Comparison of ENCODE assay signal across 25 cellular contexts in genomic region chr7:130872341-130872740, GRCh38.
DNase-seq lines count a peak whose midpoint lies in the region; ATAC-seq, FAIRE-seq and TF ChIP-seq lines count a peak whose summit lies in the region.
"Had no signal": no experiment of that assay in that cellular context is flagged by ENCODE, and none has a peak within 500 bp of the region (broad histone marks: within the 10 kb centered on the region; RNA-seq: fewer than 3 reads in every experiment).

No MANE protein-coding gene starts in this region.

- POLR2A ChIA-PET in activated CD4-positive, alpha-beta T cell treated with anti-CD3 and anti-CD28 coated beads, Interleukin-2, amount 10 ng/mL, durations not matched to agents 7 days and 5 days (lab: Charles Lee) = no interaction called here

- peak overlapping the region; percentile 5 for H3K27ac Mint-ChIP-seq in activated CD4-positive, alpha-beta T cell treated with anti-CD3 and anti-CD28 coated beads, Interleukin-2, amount 10 ng/mL, durations not matched to agents 7 days and 5 days
- H3K27ac Mint-ChIP-seq in T-helper 17 cell = peak overlapping the region; percentile 97
- peak overlapping the region in 5 of 6 donors; percentile 3 to 89 (median 27) for H3K27ac Mint-ChIP-seq in naive B cell
- H3K27ac Mint-ChIP-seq: nephron; T-helper 2 cell treated with Interferon-gamma antibody and Interleukin-4, amounts not matched to agents 5 μg/mL and 100 μg/mL, for 36 hours had no signal

- 82 to 86% methylated on average over 6 of the region's 6 CpGs for WGBS in heart right ventricle, 2 donors
- WGBS in small intestine, 3 donors = 85 to 92% (median 92%) methylated on average over 6 of the region's 6 CpGs

- no peak overlapping the region for H3K27ac ChIP-seq in heart right ventricle
- H3K27ac ChIP-seq in small intestine (ENCODE audit: low read depth in 1 of 2, low read length in 1 of 2) = no peak overlapping the region
- H3K27ac ChIP-seq: C4-2B, hepatocyte, prostate gland, tibial nerve had no signal

- TF ChIP-seq POLR2A in GM15510 (IDR thresholded peaks at IDR 0.05; ENCODE audit: borderline replicate concordance, extremely low read depth, insufficient read length) = peak; percentile 23

- H3K36me3 Mint-ChIP-seq in activated CD4-positive, alpha-beta T cell treated with anti-CD3 and anti-CD28 coated beads, Interleukin-2, amount 10 ng/mL, durations not matched to agents 7 days and 5 days (ENCODE audit: low read depth) = peaks cover 60% of the 10 kb centered on the region
- H3K36me3 Mint-ChIP-seq in T-helper 17 cell (ENCODE audit: low read depth) (peaks cover 15% of the 10 kb centered on the region), naive B cell (peaks cover 22 to 23% of the 10 kb centered on the region in 2 donors)

- no peak for TF ChIP-seq CTCF in heart right ventricle (IDR thresholded peaks at IDR 0.05)

- H3K9me3 Mint-ChIP-seq in activated CD4-positive, alpha-beta T cell treated with anti-CD3 and anti-CD28 coated beads, Interleukin-2, amount 10 ng/mL, durations not matched to agents 7 days and 5 days = no peaks in the 10 kb centered on the region
- H3K9me3 Mint-ChIP-seq in naive B cell = no peaks in the 10 kb centered on the region
- H3K9me3 Mint-ChIP-seq: activated T-cell treated with anti-CD3 and anti-CD28 coated beads, Interleukin-2, amount 50 U/mL, for 4 hours; effector memory CD8-positive, alpha-beta T cell; nephron; T-helper 2 cell treated with Interferon-gamma antibody and Interleukin-4, amounts not matched to agents 5 μg/mL and 100 μg/mL, for 36 hours had no signal

- no peaks in the 10 kb centered on the region for H3K27me3 Mint-ChIP-seq in activated CD4-positive, alpha-beta T cell treated with anti-CD3 and anti-CD28 coated beads, Interleukin-2, amount 10 ng/mL, durations not matched to agents 7 days and 5 days
- H3K27me3 Mint-ChIP-seq in T-helper 17 cell (no peaks in the 10 kb centered on the region), naive B cell (no peaks in the 10 kb centered on the region)
- H3K27me3 Mint-ChIP-seq: effector memory CD8-positive, alpha-beta T cell had no signal

- DNase-seq in activated CD4-positive, alpha-beta T cell treated with anti-CD3 and anti-CD28 coated beads, Interleukin-2, amount 10 ng/mL, durations not matched to agents 7 days and 5 days = no peak
- no peak for DNase-seq in activated CD4-positive, alpha-beta T cell treated with anti-CD3 and anti-CD28 coated beads, Interleukin-2, amount 50 U/mL, for 4 hours
- DNase-seq in T-helper 17 cell (no peak), naive B cell (no peak), heart right ventricle (no peak), small intestine (no peak)
- DNase-seq: activated CD4-positive, CD25-positive, alpha-beta regulatory T cell; activated T-cell treated with anti-CD3 and anti-CD28 coated beads, Interleukin-2, amount 50 U/mL, for 4 hours; amygdala; DMS79; effector memory CD8-positive, alpha-beta T cell; islet precursor cell; MM.1S; NCI-H1694; NCI-H345; SHP77; spleen had no signal

- H3K9me3 ChIP-seq in T-helper 17 cell (ENCODE audit: control insufficient read depth, low read length, poor library complexity, severe bottlenecking) (no peaks in the 10 kb centered on the region), heart right ventricle (no peaks in the 10 kb centered on the region), small intestine (ENCODE audit: control insufficient read depth, low read depth) (no peaks in the 10 kb centered on the region)
- H3K9me3 ChIP-seq: prostate gland, spleen, tibial nerve had no signal

- H3K27me3 ChIP-seq in heart right ventricle = no peaks in the 10 kb centered on the region
- no peaks in the 10 kb centered on the region for H3K27me3 ChIP-seq in small intestine (ENCODE audit: control insufficient read depth in 2 of 2, insufficient read depth in 2 of 2, low read length in 2 of 2)
- H3K27me3 ChIP-seq: hepatocyte, spleen, tibial nerve had no signal

- H3K4me3 ChIP-seq in heart right ventricle (no peak overlapping the region), small intestine (ENCODE audit: low read depth in 1 of 2, low read length in 2 of 2) (no peak overlapping the region)
- H3K4me3 ChIP-seq: hepatocyte, prostate gland, spleen, tibial nerve had no signal

- peaks cover 0 to 28% (median 9%) of the 10 kb centered on the region in 9 donors for H3K4me1 ChIP-seq in heart right ventricle
- no peaks in the 10 kb centered on the region for H3K4me1 ChIP-seq in small intestine (ENCODE audit: control insufficient read depth in 2 of 2, insufficient read depth in 1 of 2, low read depth in 1 of 2, low read length in 1 of 2)
- H3K4me1 ChIP-seq: prostate gland had no signal

- CTCF ChIA-PET in activated CD4-positive, alpha-beta T cell treated with anti-CD3 and anti-CD28 coated beads, Interleukin-2, amount 10 ng/mL, durations not matched to agents 7 days and 5 days (lab: Charles Lee) = interaction anchor here (1.2 to 4.2 kb wide), 2 partner anchors 10 to 14 kb away, joined by 3 to 17 read pairs; no protein-coding TSS in a partner anchor

- H3K4me3 Mint-ChIP-seq in activated CD4-positive, alpha-beta T cell treated with anti-CD3 and anti-CD28 coated beads, Interleukin-2, amount 10 ng/mL, durations not matched to agents 7 days and 5 days = no peak overlapping the region
- H3K4me3 Mint-ChIP-seq in T-helper 17 cell (peak overlapping the region; percentile 75), naive B cell (no peak overlapping the region)
- H3K4me3 Mint-ChIP-seq: activated T-cell treated with anti-CD3 and anti-CD28 coated beads, Interleukin-2, amount 50 U/mL, for 4 hours; effector memory CD8-positive, alpha-beta T cell; nephron; T-helper 2 cell treated with Interferon-gamma antibody and Interleukin-4, amounts not matched to agents 5 μg/mL and 100 μg/mL, for 36 hours had no signal

- H3K4me1 Mint-ChIP-seq in activated CD4-positive, alpha-beta T cell treated with anti-CD3 and anti-CD28 coated beads, Interleukin-2, amount 10 ng/mL, durations not matched to agents 7 days and 5 days = peaks cover 9% of the 10 kb centered on the region
- H3K4me1 Mint-ChIP-seq in T-helper 17 cell = peaks cover 35% of the 10 kb centered on the region
- peaks cover 6 to 14% (median 13%) of the 10 kb centered on the region in 3 donors for H3K4me1 Mint-ChIP-seq in naive B cell

- ATAC-seq in T-helper 17 cell (no peak), naive B cell (ENCODE audit: low read depth in 2 of 2) (no peak), heart right ventricle (no peak), HG03280 (IDR thresholded peaks at IDR 0.05; ENCODE audit: unreplicated experiment) (no peak)
- ATAC-seq: effector memory CD8-positive, alpha-beta T cell had no signal

- no peak for FAIRE-seq in small intestine (lab: Jason Lieb, UNC)

- H3K36me3 ChIP-seq in heart right ventricle (peaks cover 0 to 100% (median 8%) of the 10 kb centered on the region in 9 donors), small intestine (ENCODE audit: control insufficient read depth in 2 of 2, insufficient read depth in 2 of 2, low read length in 2 of 2) (peaks cover 0 to 5% of the 10 kb centered on the region in 2 donors)
- H3K36me3 ChIP-seq: prostate gland had no signal

- intact Hi-C loops in heart right ventricle (cut with DNase I) = no loop called here

Comparison
In these comparisons a context has a peak if more than half of its experiments do, and no peak if none do; other contexts are left out.
1. H3K27ac Mint-ChIP-seq: peak in every context shown above with its lines; median percentile 97 in T-helper 17 cell; 27 in naive B cell; 5 in activated CD4-positive, alpha-beta T cell treated with anti-CD3 and anti-CD28 coated beads, Interleukin-2, amount 10 ng/mL, durations not matched to agents 7 days and 5 days.